In the genomic region with DNA sequence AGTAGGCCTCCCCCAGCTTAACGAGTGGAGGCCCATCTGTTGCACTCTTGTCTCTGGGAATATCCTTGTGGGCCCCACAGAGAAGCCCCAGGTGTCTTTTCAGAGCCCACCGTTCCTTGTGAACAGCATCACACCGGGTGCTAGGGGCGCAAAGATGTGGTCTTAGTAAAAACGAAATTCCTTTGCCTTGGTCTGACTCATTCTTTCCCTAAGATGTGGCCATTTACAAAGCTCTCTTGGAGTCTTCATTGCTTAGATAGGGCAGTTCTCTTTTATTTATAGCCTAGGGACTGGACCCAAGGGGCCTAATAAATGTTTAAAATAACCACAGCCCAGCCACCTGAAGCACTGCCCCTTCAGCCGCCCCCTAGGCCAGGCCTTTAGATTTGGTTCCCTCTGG, we compare ENCODE assay signal across 1 cellular context.
TF ChIP-seq lines count a peak whose summit lies in the region.

No MANE protein-coding gene starts in this region.

TF ChIP-seq in GM12878, 131 proteins besides CTCF, POLR2A, EP300 and RAD21 (continued from another document and continues in another):
- TF ChIP-seq, protein P1, sequence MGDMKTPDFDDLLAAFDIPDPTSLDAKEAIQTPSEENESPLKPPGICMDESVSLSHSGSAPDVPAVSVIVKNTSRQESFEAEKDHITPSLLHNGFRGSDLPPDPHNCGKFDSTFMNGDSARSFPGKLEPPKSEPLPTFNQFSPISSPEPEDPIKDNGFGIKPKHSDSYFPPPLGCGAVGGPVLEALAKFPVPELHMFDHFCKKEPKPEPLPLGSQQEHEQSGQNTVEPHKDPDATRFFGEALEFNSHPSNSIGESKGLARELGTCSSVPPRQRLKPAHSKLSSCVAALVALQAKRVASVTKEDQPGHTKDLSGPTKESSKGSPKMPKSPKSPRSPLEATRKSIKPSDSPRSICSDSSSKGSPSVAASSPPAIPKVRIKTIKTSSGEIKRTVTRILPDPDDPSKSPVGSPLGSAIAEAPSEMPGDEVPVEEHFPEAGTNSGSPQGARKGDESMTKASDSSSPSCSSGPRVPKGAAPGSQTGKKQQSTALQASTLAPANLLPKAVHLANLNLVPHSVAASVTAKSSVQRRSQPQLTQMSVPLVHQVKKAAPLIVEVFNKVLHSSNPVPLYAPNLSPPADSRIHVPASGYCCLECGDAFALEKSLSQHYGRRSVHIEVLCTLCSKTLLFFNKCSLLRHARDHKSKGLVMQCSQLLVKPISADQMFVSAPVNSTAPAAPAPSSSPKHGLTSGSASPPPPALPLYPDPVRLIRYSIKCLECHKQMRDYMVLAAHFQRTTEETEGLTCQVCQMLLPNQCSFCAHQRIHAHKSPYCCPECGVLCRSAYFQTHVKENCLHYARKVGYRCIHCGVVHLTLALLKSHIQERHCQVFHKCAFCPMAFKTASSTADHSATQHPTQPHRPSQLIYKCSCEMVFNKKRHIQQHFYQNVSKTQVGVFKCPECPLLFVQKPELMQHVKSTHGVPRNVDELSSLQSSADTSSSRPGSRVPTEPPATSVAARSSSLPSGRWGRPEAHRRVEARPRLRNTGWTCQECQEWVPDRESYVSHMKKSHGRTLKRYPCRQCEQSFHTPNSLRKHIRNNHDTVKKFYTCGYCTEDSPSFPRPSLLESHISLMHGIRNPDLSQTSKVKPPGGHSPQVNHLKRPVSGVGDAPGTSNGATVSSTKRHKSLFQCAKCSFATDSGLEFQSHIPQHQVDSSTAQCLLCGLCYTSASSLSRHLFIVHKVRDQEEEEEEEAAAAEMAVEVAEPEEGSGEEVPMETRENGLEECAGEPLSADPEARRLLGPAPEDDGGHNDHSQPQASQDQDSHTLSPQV (IDR thresholded peaks at IDR 0.05): no peak
- no peak for TF ChIP-seq RELA (IDR thresholded peaks at IDR 0.05; ENCODE audit: borderline replicate concordance, partially characterized antibody)
- no peak for TF ChIP-seq KDM1A (IDR thresholded peaks at IDR 0.05; ENCODE audit: borderline replicate concordance)
- TF ChIP-seq, protein P2, sequence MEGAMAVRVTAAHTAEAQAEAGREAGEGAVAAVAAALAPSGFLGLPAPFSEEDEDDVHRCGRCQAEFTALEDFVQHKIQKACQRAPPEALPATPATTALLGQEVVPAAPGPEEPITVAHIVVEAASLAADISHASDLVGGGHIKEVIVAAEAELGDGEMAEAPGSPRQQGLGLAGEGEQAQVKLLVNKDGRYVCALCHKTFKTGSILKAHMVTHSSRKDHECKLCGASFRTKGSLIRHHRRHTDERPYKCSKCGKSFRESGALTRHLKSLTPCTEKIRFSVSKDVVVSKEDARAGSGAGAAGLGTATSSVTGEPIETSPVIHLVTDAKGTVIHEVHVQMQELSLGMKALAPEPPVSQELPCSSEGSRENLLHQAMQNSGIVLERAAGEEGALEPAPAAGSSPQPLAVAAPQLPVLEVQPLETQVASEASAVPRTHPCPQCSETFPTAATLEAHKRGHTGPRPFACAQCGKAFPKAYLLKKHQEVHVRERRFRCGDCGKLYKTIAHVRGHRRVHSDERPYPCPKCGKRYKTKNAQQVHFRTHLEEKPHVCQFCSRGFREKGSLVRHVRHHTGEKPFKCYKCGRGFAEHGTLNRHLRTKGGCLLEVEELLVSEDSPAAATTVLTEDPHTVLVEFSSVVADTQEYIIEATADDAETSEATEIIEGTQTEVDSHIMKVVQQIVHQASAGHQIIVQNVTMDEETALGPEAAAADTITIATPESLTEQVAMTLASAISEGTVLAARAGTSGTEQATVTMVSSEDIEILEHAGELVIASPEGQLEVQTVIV (IDR thresholded peaks at IDR 0.05; ENCODE audit: borderline replicate concordance, partially characterized antibody): no peak
- no peak for TF ChIP-seq POLR2AphosphoS2 (IDR thresholded peaks at IDR 0.05; ENCODE audit: low read depth, low read length)
- 0 out of 3 replicates have a peak, but pooled peaks have one; percentile 8 for TF ChIP-seq POU2F2 (IDR thresholded peaks at IDR 0.05; ENCODE audit: borderline replicate concordance, low read depth, low read length)
- TF ChIP-seq, protein P3, sequence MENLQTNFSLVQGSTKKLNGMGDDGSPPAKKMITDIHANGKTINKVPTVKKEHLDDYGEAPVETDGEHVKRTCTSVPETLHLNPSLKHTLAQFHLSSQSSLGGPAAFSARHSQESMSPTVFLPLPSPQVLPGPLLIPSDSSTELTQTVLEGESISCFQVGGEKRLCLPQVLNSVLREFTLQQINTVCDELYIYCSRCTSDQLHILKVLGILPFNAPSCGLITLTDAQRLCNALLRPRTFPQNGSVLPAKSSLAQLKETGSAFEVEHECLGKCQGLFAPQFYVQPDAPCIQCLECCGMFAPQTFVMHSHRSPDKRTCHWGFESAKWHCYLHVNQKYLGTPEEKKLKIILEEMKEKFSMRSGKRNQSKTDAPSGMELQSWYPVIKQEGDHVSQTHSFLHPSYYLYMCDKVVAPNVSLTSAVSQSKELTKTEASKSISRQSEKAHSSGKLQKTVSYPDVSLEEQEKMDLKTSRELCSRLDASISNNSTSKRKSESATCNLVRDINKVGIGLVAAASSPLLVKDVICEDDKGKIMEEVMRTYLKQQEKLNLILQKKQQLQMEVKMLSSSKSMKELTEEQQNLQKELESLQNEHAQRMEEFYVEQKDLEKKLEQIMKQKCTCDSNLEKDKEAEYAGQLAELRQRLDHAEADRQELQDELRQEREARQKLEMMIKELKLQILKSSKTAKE (IDR thresholded peaks at IDR 0.05; ENCODE audit: low read depth, poor library complexity, severe bottlenecking): no peak
- TF ChIP-seq DPF2 (IDR thresholded peaks at IDR 0.05): peak; percentile 46; the same call in 1 of the 2 replicates
- TF ChIP-seq, protein P4, sequence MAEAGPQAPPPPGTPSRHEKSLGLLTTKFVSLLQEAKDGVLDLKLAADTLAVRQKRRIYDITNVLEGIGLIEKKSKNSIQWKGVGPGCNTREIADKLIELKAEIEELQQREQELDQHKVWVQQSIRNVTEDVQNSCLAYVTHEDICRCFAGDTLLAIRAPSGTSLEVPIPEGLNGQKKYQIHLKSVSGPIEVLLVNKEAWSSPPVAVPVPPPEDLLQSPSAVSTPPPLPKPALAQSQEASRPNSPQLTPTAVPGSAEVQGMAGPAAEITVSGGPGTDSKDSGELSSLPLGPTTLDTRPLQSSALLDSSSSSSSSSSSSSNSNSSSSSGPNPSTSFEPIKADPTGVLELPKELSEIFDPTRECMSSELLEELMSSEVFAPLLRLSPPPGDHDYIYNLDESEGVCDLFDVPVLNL (IDR thresholded peaks at IDR 0.05; ENCODE audit: low read depth, low read length): no peak
- TF ChIP-seq BMI1 (IDR thresholded peaks at IDR 0.05; ENCODE audit: borderline replicate concordance): no peak
- TF ChIP-seq CBX3 (IDR thresholded peaks at IDR 0.05; ENCODE audit: borderline replicate concordance, low read depth): no peak
- no peak for TF ChIP-seq ATF7 (IDR thresholded peaks at IDR 0.05; ENCODE audit: low read depth)
- TF ChIP-seq ZNF622 (IDR thresholded peaks at IDR 0.05): no peak
- peak; percentile 37; the same call in 1 of the 2 replicates for TF ChIP-seq TCF12 (IDR thresholded peaks at IDR 0.05; ENCODE audit: low read depth, low read length)
- peak; percentile 75 for TF ChIP-seq CREM (IDR thresholded peaks at IDR 0.05; ENCODE audit: low read depth)
- TF ChIP-seq TCF7 (IDR thresholded peaks at IDR 0.05; ENCODE audit: borderline replicate concordance): peak; percentile 95
- peak; percentile 39 to 43 for TF ChIP-seq IKZF2 (IDR thresholded peaks at IDR 0.05)
- TF ChIP-seq NFYA (IDR thresholded peaks at IDR 0.05; ENCODE audit: borderline replicate concordance, low read depth, low read length): no peak
- peak; percentile 55 for TF ChIP-seq IKZF1 (conservative IDR thresholded peaks at IDR 0.05)
- no peak for TF ChIP-seq RCOR1 (conservative IDR thresholded peaks at IDR 0.05; ENCODE audit: low read depth, low read length)
- TF ChIP-seq NFXL1 (IDR thresholded peaks at IDR 0.05; ENCODE audit: borderline replicate concordance): no peak
- TF ChIP-seq NR2F1 (conservative IDR thresholded peaks at IDR 0.05): no peak
- peak in 1 of 2 experiments; percentile 69; a peak in 1 of 4 replicates for TF ChIP-seq SRF (IDR thresholded peaks at IDR 0.05; ENCODE audit: low read depth in 2 of 2, low read length in 2 of 2)
- peak; percentile 91 for TF ChIP-seq MTA3 (IDR thresholded peaks at IDR 0.05; ENCODE audit: borderline replicate concordance, low read length)
- peak; percentile 74 for TF ChIP-seq CBFB (IDR thresholded peaks at IDR 0.05; ENCODE audit: low read depth)
- TF ChIP-seq FOXM1 (IDR thresholded peaks at IDR 0.05; ENCODE audit: low read depth, low read length): peak; percentile 86; the same call in 1 of the 2 replicates
- no peak for TF ChIP-seq SMC3 (IDR thresholded peaks at IDR 0.05; ENCODE audit: borderline replicate concordance, low read length)
- no peak for TF ChIP-seq MYB (IDR thresholded peaks at IDR 0.05; ENCODE audit: borderline replicate concordance, low read depth, low read length)
- no peak for TF ChIP-seq PAX8 (IDR thresholded peaks at IDR 0.05)
- TF ChIP-seq SMAD1 (IDR thresholded peaks at IDR 0.05; ENCODE audit: low read depth, partially characterized antibody): no peak
- no peak for TF ChIP-seq STAT3 (IDR thresholded peaks at IDR 0.05; ENCODE audit: low read depth, low read length)
- peak; percentile 98 for TF ChIP-seq JUNB (IDR thresholded peaks at IDR 0.05)
- peak; percentile 68; the same call in 1 of the 2 replicates for TF ChIP-seq MTA2 (IDR thresholded peaks at IDR 0.05; ENCODE audit: low read depth)
- TF ChIP-seq, protein P5, sequence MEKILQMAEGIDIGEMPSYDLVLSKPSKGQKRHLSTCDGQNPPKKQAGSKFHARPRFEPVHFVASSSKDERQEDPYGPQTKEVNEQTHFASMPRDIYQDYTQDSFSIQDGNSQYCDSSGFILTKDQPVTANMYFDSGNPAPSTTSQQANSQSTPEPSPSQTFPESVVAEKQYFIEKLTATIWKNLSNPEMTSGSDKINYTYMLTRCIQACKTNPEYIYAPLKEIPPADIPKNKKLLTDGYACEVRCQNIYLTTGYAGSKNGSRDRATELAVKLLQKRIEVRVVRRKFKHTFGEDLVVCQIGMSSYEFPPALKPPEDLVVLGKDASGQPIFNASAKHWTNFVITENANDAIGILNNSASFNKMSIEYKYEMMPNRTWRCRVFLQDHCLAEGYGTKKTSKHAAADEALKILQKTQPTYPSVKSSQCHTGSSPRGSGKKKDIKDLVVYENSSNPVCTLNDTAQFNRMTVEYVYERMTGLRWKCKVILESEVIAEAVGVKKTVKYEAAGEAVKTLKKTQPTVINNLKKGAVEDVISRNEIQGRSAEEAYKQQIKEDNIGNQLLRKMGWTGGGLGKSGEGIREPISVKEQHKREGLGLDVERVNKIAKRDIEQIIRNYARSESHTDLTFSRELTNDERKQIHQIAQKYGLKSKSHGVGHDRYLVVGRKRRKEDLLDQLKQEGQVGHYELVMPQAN (conservative IDR thresholded peaks at IDR 0.05): no peak
- TF ChIP-seq CHD4 (IDR thresholded peaks at IDR 0.05): no peak
- TF ChIP-seq SREBF1 (IDR thresholded peaks at IDR 0.05; ENCODE audit: low read length): no peak
- no peak for TF ChIP-seq GABPA (IDR thresholded peaks at IDR 0.05; ENCODE audit: low read depth)
- TF ChIP-seq, protein P6, sequence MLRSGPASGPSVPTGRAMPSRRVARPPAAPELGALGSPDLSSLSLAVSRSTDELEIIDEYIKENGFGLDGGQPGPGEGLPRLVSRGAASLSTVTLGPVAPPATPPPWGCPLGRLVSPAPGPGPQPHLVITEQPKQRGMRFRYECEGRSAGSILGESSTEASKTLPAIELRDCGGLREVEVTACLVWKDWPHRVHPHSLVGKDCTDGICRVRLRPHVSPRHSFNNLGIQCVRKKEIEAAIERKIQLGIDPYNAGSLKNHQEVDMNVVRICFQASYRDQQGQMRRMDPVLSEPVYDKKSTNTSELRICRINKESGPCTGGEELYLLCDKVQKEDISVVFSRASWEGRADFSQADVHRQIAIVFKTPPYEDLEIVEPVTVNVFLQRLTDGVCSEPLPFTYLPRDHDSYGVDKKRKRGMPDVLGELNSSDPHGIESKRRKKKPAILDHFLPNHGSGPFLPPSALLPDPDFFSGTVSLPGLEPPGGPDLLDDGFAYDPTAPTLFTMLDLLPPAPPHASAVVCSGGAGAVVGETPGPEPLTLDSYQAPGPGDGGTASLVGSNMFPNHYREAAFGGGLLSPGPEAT (IDR thresholded peaks at IDR 0.05; ENCODE audit: low read depth): no peak
- TF ChIP-seq ETV6 (conservative IDR thresholded peaks at IDR 0.05 in 1 of 2, IDR thresholded peaks at IDR 0.05 in 1 of 2; ENCODE audit: borderline replicate concordance in 1 of 2, low read depth in 1 of 2): peak in 1 of 2 experiments; percentile 42; a peak in 1 of 4 replicates
- TF ChIP-seq, protein P7, sequence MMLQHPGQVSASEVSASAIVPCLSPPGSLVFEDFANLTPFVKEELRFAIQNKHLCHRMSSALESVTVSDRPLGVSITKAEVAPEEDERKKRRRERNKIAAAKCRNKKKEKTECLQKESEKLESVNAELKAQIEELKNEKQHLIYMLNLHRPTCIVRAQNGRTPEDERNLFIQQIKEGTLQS (IDR thresholded peaks at IDR 0.05; ENCODE audit: borderline replicate concordance, extremely low read depth, low read depth, low read length): no peak
- TF ChIP-seq, protein P8, sequence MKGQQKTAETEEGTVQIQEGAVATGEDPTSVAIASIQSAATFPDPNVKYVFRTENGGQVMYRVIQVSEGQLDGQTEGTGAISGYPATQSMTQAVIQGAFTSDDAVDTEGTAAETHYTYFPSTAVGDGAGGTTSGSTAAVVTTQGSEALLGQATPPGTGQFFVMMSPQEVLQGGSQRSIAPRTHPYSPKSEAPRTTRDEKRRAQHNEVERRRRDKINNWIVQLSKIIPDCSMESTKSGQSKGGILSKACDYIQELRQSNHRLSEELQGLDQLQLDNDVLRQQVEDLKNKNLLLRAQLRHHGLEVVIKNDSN (IDR thresholded peaks at IDR 0.05; ENCODE audit: borderline replicate concordance, extremely low read length, insufficient read depth, low read depth, low read length): no peak
- peak; percentile 81 for TF ChIP-seq MEF2B (IDR thresholded peaks at IDR 0.05; ENCODE audit: partially characterized antibody, poor library complexity, severe bottlenecking)
- peak; percentile 30; the same call in 1 of the 2 replicates for TF ChIP-seq JUND (IDR thresholded peaks at IDR 0.05; ENCODE audit: low read depth, low read length)
- TF ChIP-seq ASH2L (IDR thresholded peaks at IDR 0.05; ENCODE audit: borderline replicate concordance, low read depth): no peak
- TF ChIP-seq, protein P9, sequence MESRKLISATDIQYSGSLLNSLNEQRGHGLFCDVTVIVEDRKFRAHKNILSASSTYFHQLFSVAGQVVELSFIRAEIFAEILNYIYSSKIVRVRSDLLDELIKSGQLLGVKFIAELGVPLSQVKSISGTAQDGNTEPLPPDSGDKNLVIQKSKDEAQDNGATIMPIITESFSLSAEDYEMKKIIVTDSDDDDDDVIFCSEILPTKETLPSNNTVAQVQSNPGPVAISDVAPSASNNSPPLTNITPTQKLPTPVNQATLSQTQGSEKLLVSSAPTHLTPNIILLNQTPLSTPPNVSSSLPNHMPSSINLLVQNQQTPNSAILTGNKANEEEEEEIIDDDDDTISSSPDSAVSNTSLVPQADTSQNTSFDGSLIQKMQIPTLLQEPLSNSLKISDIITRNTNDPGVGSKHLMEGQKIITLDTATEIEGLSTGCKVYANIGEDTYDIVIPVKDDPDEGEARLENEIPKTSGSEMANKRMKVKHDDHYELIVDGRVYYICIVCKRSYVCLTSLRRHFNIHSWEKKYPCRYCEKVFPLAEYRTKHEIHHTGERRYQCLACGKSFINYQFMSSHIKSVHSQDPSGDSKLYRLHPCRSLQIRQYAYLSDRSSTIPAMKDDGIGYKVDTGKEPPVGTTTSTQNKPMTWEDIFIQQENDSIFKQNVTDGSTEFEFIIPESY (IDR thresholded peaks at IDR 0.05): no peak
